37 cellular contexts compared by ENCODE assay signal in genomic region chr1:12773438-12773837, GRCh38. TPM values are rescaled to one million over a fixed set of nuclear protein-coding genes. Genes with fewer than 3 reads are reported as not detected.
"Had no signal": no experiment of that assay in that cellular context is flagged by ENCODE, and none has a peak within 500 bp of the region (broad histone marks: within the 10 kb centered on the region; RNA-seq: fewer than 3 reads in every experiment).

Gene PRAMEF12, plus strand, starts transcription at chr1:12773738. Its CDS starts 1,130 bp downstream, at chr1:12774868.

- H3K27me3 Mint-ChIP-seq: activated CD4-positive, alpha-beta T cell treated with anti-CD3 and anti-CD28 coated beads, Interleukin-2, amount 10 ng/mL, durations not matched to agents 24 days and 14 days had no signal

- DNase-seq: activated B cell treated with CpG ODN at 0.5 μM for 24 hours; activated CD4-positive, alpha-beta memory T cell treated with anti-CD3 and anti-CD28 coated beads for 36 hours; activated CD4-positive, alpha-beta T cell treated with anti-CD3 and anti-CD28 coated beads for 4 hours; activated CD4-positive, alpha-beta T cell treated with anti-CD3 and anti-CD28 coated beads, Interleukin-2, amount 10 ng/mL, durations not matched to agents 24 days and 14 days; activated CD4-positive, alpha-beta T cell treated with anti-CD3 and anti-CD28 coated beads, Interleukin-2, amount 50 U/mL, for 1 hour; activated CD4-positive, alpha-beta T cell treated with anti-CD3 and anti-CD28 coated beads, Interleukin-2, amount 50 U/mL, for 4 hours; activated CD4-positive, CD25-positive, alpha-beta regulatory T cell treated with anti-CD3 and anti-CD28 coated beads, Interleukin-2, amount 50 U/mL, for 72 hours; activated CD8-positive, alpha-beta memory T cell treated with anti-CD3 and anti-CD28 coated beads for 24 hours; activated CD8-positive, alpha-beta memory T cell treated with anti-CD3 and anti-CD28 coated beads, Interleukin-2, amount 10 ng/mL, durations not matched to agents 7 days and 5 days; activated CD8-positive, alpha-beta memory T cell treated with anti-CD3 and anti-CD28 coated beads, Interleukin-2, amount 50 U/mL, for 48 hours; activated CD8-positive, alpha-beta T cell treated with anti-CD3 and anti-CD28 coated beads, Interleukin-2, amount 10 ng/mL, durations not matched to agents 7 days and 5 days; activated effector memory CD4-positive, alpha-beta T cell treated with Interleukin-2 at 50 U/mL for 16 hours; activated gamma-delta T cell; activated naive CD4-positive, alpha-beta T cell treated with anti-CD3 and anti-CD28 coated beads, Interleukin-2, amount 10 ng/mL, durations not matched to agents 7 days and 5 days; activated naive CD4-positive, alpha-beta T cell treated with Interleukin-2 at 50 U/mL for 16 hours; activated naive CD8-positive, alpha-beta T cell treated with anti-CD3 and anti-CD28 coated beads, Interleukin-2, amount 10 ng/mL, durations not matched to agents 7 days and 5 days; activated naive CD8-positive, alpha-beta T cell treated with anti-CD3 and anti-CD28 coated beads, Interleukin-2, amount 50 U/mL, for 24 hours; activated T-cell treated with anti-CD3 and anti-CD28 coated beads, Interleukin-2, amount 50 U/mL, for 24 hours; activated T-cell treated with anti-CD3 and anti-CD28 coated beads, Interleukin-2, amount 50 U/mL, for 48 hours; amygdala; anterior cingulate cortex; caudate nucleus; cerebellar nuclear complex; T-helper 1 cell; T-helper 2 cell; T-helper 9 cell had no signal

- H3K4me3 Mint-ChIP-seq: activated B cell treated with CpG ODN at 0.5 μM for 24 hours; activated CD4-positive, alpha-beta memory T cell treated with anti-CD3 and anti-CD28 coated beads for 36 hours; activated CD4-positive, alpha-beta T cell treated with anti-CD3 and anti-CD28 coated beads, Interleukin-2, amount 10 ng/mL, durations not matched to agents 24 days and 14 days; activated CD8-positive, alpha-beta memory T cell treated with anti-CD3 and anti-CD28 coated beads, Interleukin-2, amount 10 ng/mL, durations not matched to agents 7 days and 5 days; activated CD8-positive, alpha-beta T cell treated with anti-CD3 and anti-CD28 coated beads, Interleukin-2, amount 10 ng/mL, durations not matched to agents 7 days and 5 days; activated naive CD4-positive, alpha-beta T cell treated with anti-CD3 and anti-CD28 coated beads, Interleukin-2, amount 10 ng/mL, durations not matched to agents 7 days and 5 days; activated naive CD4-positive, alpha-beta T cell treated with anti-CD3 and anti-CD28 coated beads, Interleukin-2, amount 50 U/mL, for 24 hours; activated naive CD8-positive, alpha-beta T cell; activated naive CD8-positive, alpha-beta T cell treated with anti-CD3 and anti-CD28 coated beads, Interleukin-2, amount 10 ng/mL, durations not matched to agents 7 days and 5 days; activated naive CD8-positive, alpha-beta T cell treated with anti-CD3 and anti-CD28 coated beads, Interleukin-2, amount 50 U/mL, for 24 hours; activated T-cell treated with anti-CD3 and anti-CD28 coated beads, Interleukin-2, amount 50 U/mL, for 24 hours; brain; central memory CD8-positive, alpha-beta T cell; T-helper 1 cell treated with Interleukin-12 subunit alpha and Interleukin-12 subunit beta and Interleukin-4 antibody, amounts not matched to agents 30 μg/mL and 1 μg/mL, for 36 hours; T-helper 2 cell treated with Interferon-gamma antibody and Interleukin-4, amounts not matched to agents 5 μg/mL and 100 μg/mL, for 36 hours had no signal

- H3K4me1 Mint-ChIP-seq: activated B cell treated with CpG ODN at 0.5 μM for 24 hours; activated CD4-positive, alpha-beta T cell treated with anti-CD3 and anti-CD28 coated beads, Interleukin-2, amount 10 ng/mL, durations not matched to agents 24 days and 14 days; activated CD8-positive, alpha-beta memory T cell treated with anti-CD3 and anti-CD28 coated beads, Interleukin-2, amount 10 ng/mL, durations not matched to agents 7 days and 5 days; activated naive CD4-positive, alpha-beta T cell treated with anti-CD3 and anti-CD28 coated beads, Interleukin-2, amount 10 ng/mL, durations not matched to agents 7 days and 5 days; activated naive CD4-positive, alpha-beta T cell treated with anti-CD3 and anti-CD28 coated beads, Interleukin-2, amount 50 U/mL, for 24 hours; activated naive CD8-positive, alpha-beta T cell treated with anti-CD3 and anti-CD28 coated beads, Interleukin-2, amount 10 ng/mL, durations not matched to agents 7 days and 5 days; activated naive CD8-positive, alpha-beta T cell treated with anti-CD3 and anti-CD28 coated beads, Interleukin-2, amount 50 U/mL, for 24 hours; brain; central memory CD8-positive, alpha-beta T cell had no signal

- H3K27ac Mint-ChIP-seq: activated B cell treated with CpG ODN at 0.5 μM for 24 hours; activated CD4-positive, alpha-beta memory T cell treated with anti-CD3 and anti-CD28 coated beads for 36 hours; activated CD4-positive, alpha-beta T cell treated with anti-CD3 and anti-CD28 coated beads, Interleukin-2, amount 10 ng/mL, durations not matched to agents 24 days and 14 days; activated CD8-positive, alpha-beta memory T cell treated with anti-CD3 and anti-CD28 coated beads, Interleukin-2, amount 10 ng/mL, durations not matched to agents 7 days and 5 days; activated CD8-positive, alpha-beta T cell treated with anti-CD3 and anti-CD28 coated beads, Interleukin-2, amount 10 ng/mL, durations not matched to agents 7 days and 5 days; activated naive CD4-positive, alpha-beta T cell treated with anti-CD3 and anti-CD28 coated beads, Interleukin-2, amount 10 ng/mL, durations not matched to agents 7 days and 5 days; activated naive CD4-positive, alpha-beta T cell treated with anti-CD3 and anti-CD28 coated beads, Interleukin-2, amount 50 U/mL, for 24 hours; activated naive CD8-positive, alpha-beta T cell; activated naive CD8-positive, alpha-beta T cell treated with anti-CD3 and anti-CD28 coated beads, Interleukin-2, amount 10 ng/mL, durations not matched to agents 7 days and 5 days; activated naive CD8-positive, alpha-beta T cell treated with anti-CD3 and anti-CD28 coated beads, Interleukin-2, amount 50 U/mL, for 24 hours; activated T-cell treated with anti-CD3 and anti-CD28 coated beads, Interleukin-2, amount 50 U/mL, for 24 hours; activated T-helper 2 cell treated with anti-CD3 and anti-CD28 coated beads, Interferon-gamma antibody, Interleukin-2, Interleukin-4, amounts not matched to agents 10 μg/mL and 5 μg/mL and 100 μg/mL, durations not matched to agents 14 hours and 24 hours and 36 hours; brain; T-helper 1 cell treated with Interleukin-12 subunit alpha and Interleukin-12 subunit beta and Interleukin-4 antibody, amounts not matched to agents 30 μg/mL and 1 μg/mL, for 36 hours; T-helper 2 cell treated with Interferon-gamma antibody and Interleukin-4, amounts not matched to agents 5 μg/mL and 100 μg/mL, for 36 hours had no signal

- H3K9me3 ChIP-seq: ascending aorta had no signal

- H3K36me3 ChIP-seq: ascending aorta, cardiac muscle cell had no signal

- ATAC-seq: activated CD8-positive, alpha-beta memory T cell treated with anti-CD3 and anti-CD28 coated beads, Interleukin-2, amount 10 ng/mL, durations not matched to agents 7 days and 5 days; activated CD8-positive, alpha-beta T cell treated with anti-CD3 and anti-CD28 coated beads, Interleukin-2, amount 10 ng/mL, durations not matched to agents 7 days and 5 days; activated naive CD8-positive, alpha-beta T cell treated with anti-CD3 and anti-CD28 coated beads, Interleukin-2, amount 50 U/mL, for 24 hours had no signal

- H3K27me3 ChIP-seq: ascending aorta, cardiac muscle cell had no signal

- H3K27ac ChIP-seq: ascending aorta, cardiac muscle cell, VCaP had no signal

- H3K4me1 ChIP-seq: ascending aorta had no signal

- H3K4me3 ChIP-seq: ascending aorta, cardiac muscle cell had no signal

- H3K9me3 Mint-ChIP-seq: activated B cell treated with CpG ODN at 0.5 μM for 24 hours; activated CD4-positive, alpha-beta memory T cell treated with anti-CD3 and anti-CD28 coated beads for 36 hours; activated CD4-positive, alpha-beta T cell treated with anti-CD3 and anti-CD28 coated beads, Interleukin-2, amount 10 ng/mL, durations not matched to agents 24 days and 14 days; activated naive CD4-positive, alpha-beta T cell treated with anti-CD3 and anti-CD28 coated beads, Interleukin-2, amount 10 ng/mL, durations not matched to agents 7 days and 5 days; activated naive CD4-positive, alpha-beta T cell treated with anti-CD3 and anti-CD28 coated beads, Interleukin-2, amount 50 U/mL, for 24 hours; activated naive CD8-positive, alpha-beta T cell treated with anti-CD3 and anti-CD28 coated beads, Interleukin-2, amount 10 ng/mL, durations not matched to agents 7 days and 5 days; activated naive CD8-positive, alpha-beta T cell treated with anti-CD3 and anti-CD28 coated beads, Interleukin-2, amount 50 U/mL, for 24 hours; activated T-cell treated with anti-CD3 and anti-CD28 coated beads, Interleukin-2, amount 50 U/mL, for 24 hours; activated T-helper 2 cell treated with anti-CD3 and anti-CD28 coated beads, Interferon-gamma antibody, Interleukin-2, Interleukin-4, amounts not matched to agents 10 μg/mL and 5 μg/mL and 100 μg/mL, durations not matched to agents 14 hours and 24 hours and 36 hours; central memory CD8-positive, alpha-beta T cell; T-helper 1 cell treated with Interleukin-12 subunit alpha and Interleukin-12 subunit beta and Interleukin-4 antibody, amounts not matched to agents 30 μg/mL and 1 μg/mL, for 36 hours; T-helper 2 cell treated with Interferon-gamma antibody and Interleukin-4, amounts not matched to agents 5 μg/mL and 100 μg/mL, for 36 hours had no signal

RNA-seq across cellular contexts. Expression of gene PRAMEF12, which starts in this region (rescaled TPM):
- total RNA-seq: activated B cell treated with CpG ODN at 0.5 μM for 24 hours; activated CD4-positive, alpha-beta memory T cell treated with anti-CD3 and anti-CD28 coated beads for 36 hours; activated CD4-positive, alpha-beta T cell treated with anti-CD3 and anti-CD28 coated beads, Interleukin-2, amount 10 ng/mL, durations not matched to agents 24 days and 14 days; activated CD8-positive, alpha-beta memory T cell treated with anti-CD3 and anti-CD28 coated beads, Interleukin-2, amount 10 ng/mL, durations not matched to agents 7 days and 5 days; activated CD8-positive, alpha-beta T cell treated with anti-CD3 and anti-CD28 coated beads, Interleukin-2, amount 10 ng/mL, durations not matched to agents 7 days and 5 days; activated naive CD8-positive, alpha-beta T cell treated with anti-CD3 and anti-CD28 coated beads, Interleukin-2, amount 10 ng/mL, durations not matched to agents 7 days and 5 days; activated T-helper 2 cell treated with anti-CD3 and anti-CD28 coated beads, Interferon-gamma antibody, Interleukin-2, Interleukin-4, amounts not matched to agents 10 μg/mL and 5 μg/mL and 100 μg/mL, durations not matched to agents 14 hours and 24 hours and 36 hours; ascending aorta; bronchial epithelial cell; cardiac muscle cell had no signal
